ENCODE assay signal across 21 cellular contexts in genomic region chr19:35751839-35752745, GRCh38. TPM values are rescaled to one million over a fixed set of nuclear protein-coding genes. Genes with fewer than 3 reads are reported as not detected.
A peak's percentile ranks its signal among the peaks of the same experiment; 100 is the strongest.
DNase-seq lines count a peak whose midpoint lies in the region; TF ChIP-seq lines count a peak whose summit lies in the region.
"Had no signal": no experiment of that assay in that cellular context is flagged by ENCODE, and none has a peak within 500 bp of the region (broad histone marks: within the 10 kb centered on the region; RNA-seq: fewer than 3 reads in every experiment).

No MANE protein-coding gene starts in this region.

- H3K9ac ChIP-seq in BLaER1 treated with 17β-estradiol and CSF1 and Interleukin-3, amounts not matched to agents 10 nM and 100 nM, result peak overlapping the region in 7 of 11 experiments; percentile 8 to 43 (median 31); a peak in 7 of 22 replicates
- peak overlapping the region in 1 of 3 donors; percentile 81 for H3K9ac ChIP-seq in skeletal muscle tissue (ENCODE audit: low read depth in 1 of 3, low read length in 3 of 3)
- H3K9ac ChIP-seq: KMS-11 had no signal

- peak overlapping the region in 1 of 11 experiments; percentile 4; a peak in 1 of 22 replicates for H3K4me2 ChIP-seq in BLaER1 treated with 17β-estradiol and CSF1 and Interleukin-3, amounts not matched to agents 10 nM and 100 nM
- H3K4me2 ChIP-seq: KMS-11 had no signal

- H3K27me3 ChIP-seq in BLaER1 treated with 17β-estradiol and CSF1 and Interleukin-3, amounts not matched to agents 10 nM and 100 nM, result peaks cover 0 to 14% (median 10%) of the 10 kb centered on the region in 11 experiments; a peak in 12 of 22 replicates
- no peaks in the 10 kb centered on the region for H3K27me3 ChIP-seq in skeletal muscle tissue (ENCODE audit: control insufficient read depth in 3 of 3, insufficient read depth in 3 of 3, low read length in 3 of 3)

- H3K9me3 ChIP-seq in BLaER1 treated with 17β-estradiol and CSF1 and Interleukin-3, amounts not matched to agents 10 nM and 100 nM (replicated peaks in 1 of 11), result no peaks in the 10 kb centered on the region
- H3K9me3 ChIP-seq in skeletal muscle tissue (ENCODE audit: control insufficient read depth in 3 of 3, low read length in 3 of 3), result no peaks in the 10 kb centered on the region

- TF ChIP-seq CTCF in fibroblast of the aortic adventitia (IDR thresholded peaks at IDR 0.05; ENCODE audit: insufficient read depth, low read length), result no peak

- peak; percentile 26 for DNase-seq in activated CD4-positive, CD25-positive, alpha-beta regulatory T cell treated with anti-CD3 and anti-CD28 coated beads, Interleukin-2, amount 50 U/mL, for 72 hours
- no peak for DNase-seq in activated CD4-positive, CD25-positive, alpha-beta regulatory T cell (lab: John Stamatoyannopoulos, UW)
- DNase-seq in fibroblast of the aortic adventitia (ENCODE audit: low read depth) (peak; percentile 24), cerebellum (ENCODE audit: low spot score) (no peak), A172 (ENCODE audit: low spot score) (no peak), pons (ENCODE audit: low spot score) (no peak)
- DNase-seq: Calu3; CD4-positive, alpha-beta memory T cell; EL; GOT3; MV-4-11; NCI-H1694 treated with DMSO at 0.1 percent for 48 hours; NCI-H2107; NCI-H510A; NCI-H748 treated with DMSO at 0.1 percent for 48 hours; NK-92 treated with Interleukin-12 subunit alpha and Interleukin-12 subunit beta, amount 100 ng/mL, for 24 hours; SHP77 treated with DMSO at 0.1 percent for 48 hours had no signal

- peaks cover 0 to 12% (median 0%) of the 10 kb centered on the region in 11 experiments; a peak in 1 of 22 replicates for H4K20me1 ChIP-seq in BLaER1 treated with 17β-estradiol and CSF1 and Interleukin-3, amounts not matched to agents 10 nM and 100 nM

- peaks cover 34 to 52% (median 42%) of the 10 kb centered on the region in 10 experiments for H3K4me1 ChIP-seq in BLaER1 treated with 17β-estradiol and CSF1 and Interleukin-3, amounts not matched to agents 10 nM and 100 nM
- peaks cover 34 to 51% (median 42%) of the 10 kb centered on the region in 3 donors for H3K4me1 ChIP-seq in skeletal muscle tissue (ENCODE audit: control insufficient read depth in 3 of 3, insufficient read depth in 3 of 3, low read length in 3 of 3)

- no peak overlapping the region for H3K27ac ChIP-seq in BLaER1 treated with 17β-estradiol and CSF1 and Interleukin-3, amounts not matched to agents 10 nM and 100 nM
- H3K27ac ChIP-seq in skeletal muscle tissue (ENCODE audit: low read depth, low read length), result peak overlapping the region; percentile 26
- H3K27ac ChIP-seq: KMS-11 had no signal

- peaks cover 17 to 44% (median 37%) of the 10 kb centered on the region in 11 experiments for H3K36me3 ChIP-seq in BLaER1 treated with 17β-estradiol and CSF1 and Interleukin-3, amounts not matched to agents 10 nM and 100 nM
- peaks cover 16 to 22% (median 19%) of the 10 kb centered on the region in 3 donors for H3K36me3 ChIP-seq in skeletal muscle tissue (ENCODE audit: control insufficient read depth in 3 of 3, insufficient read depth in 3 of 3, low read length in 3 of 3)

- H3K4me3 ChIP-seq in BLaER1 treated with 17β-estradiol and CSF1 and Interleukin-3, amounts not matched to agents 10 nM and 100 nM, result no peak overlapping the region
- H3K4me3 ChIP-seq in fibroblast of the aortic adventitia (ENCODE audit: low read depth, low read length) (no peak overlapping the region), skeletal muscle tissue (ENCODE audit: low read length in 3 of 3) (no peak overlapping the region)

RNA-seq across cellular contexts. Expression of gene LIN37, which starts 3.7 kb away (rescaled TPM):
- total RNA-seq in fibroblast of the aortic adventitia (ENCODE audit: low replicate concordance), result 5.4 and 15.3 TPM in 2 replicates
- 3.1 TPM for total RNA-seq in skeletal muscle tissue
- total RNA-seq in cerebellum, result 11.1 TPM
- 13.8 and 16.4 TPM in 2 replicates for total RNA-seq in A172 (2014; rRNA removed; shearing (Covaris generic))

RNA-seq across cellular contexts. Expression of gene HSPB6, which starts 4.7 kb away (rescaled TPM):
- total RNA-seq in fibroblast of the aortic adventitia (ENCODE audit: low replicate concordance) (297 and 713 TPM in 2 replicates), skeletal muscle tissue (52.7 TPM), cerebellum (not detected)
- total RNA-seq in A172 (2014; rRNA removed; shearing (Covaris generic)), result 0.07 and 0.72 TPM in 2 replicates
- total RNA-seq: B cell; CD4-positive, alpha-beta memory T cell had no signal

RNA-seq across cellular contexts. Expression of gene PROSER3, which starts 5.9 kb away (rescaled TPM):
- total RNA-seq in fibroblast of the aortic adventitia (ENCODE audit: low replicate concordance), result 4.5 and 10.8 TPM in 2 replicates
- 1.0 TPM for total RNA-seq in skeletal muscle tissue
- 6.4 TPM for total RNA-seq in cerebellum
- 5.7 and 7.0 TPM in 2 replicates for total RNA-seq in A172 (2014; rRNA removed; shearing (Covaris generic))

RNA-seq across cellular contexts. Expression of gene PSENEN, which starts 6.6 kb away (rescaled TPM):
- total RNA-seq in fibroblast of the aortic adventitia (ENCODE audit: low replicate concordance), result 14.7 and 19.5 TPM in 2 replicates
- total RNA-seq in skeletal muscle tissue, result 7.8 TPM
- 11.3 TPM for total RNA-seq in cerebellum
- 37.1 and 40.9 TPM in 2 replicates for total RNA-seq in A172 (2014; rRNA removed; shearing (Covaris generic))

RNA-seq across cellular contexts. Expression of gene U2AF1L4, which starts 6.9 kb away (rescaled TPM):
- total RNA-seq in fibroblast of the aortic adventitia (ENCODE audit: low replicate concordance), result 5.8 and 7.1 TPM in 2 replicates
- 3.7 TPM for total RNA-seq in skeletal muscle tissue
- total RNA-seq in cerebellum, result 8.6 TPM
- 6.9 and 18.0 TPM in 2 replicates for total RNA-seq in A172 (2014; rRNA removed; shearing (Covaris generic))

Comparison
In these comparisons a context has a peak if more than half of its experiments do, and no peak if none do; other contexts are left out.
1. DNase-seq: peak in activated CD4-positive, CD25-positive, alpha-beta regulatory T cell treated with anti-CD3 and anti-CD28 coated beads, Interleukin-2, amount 50 U/mL, for 72 hours (single experiment) and fibroblast of the aortic adventitia (single experiment); none in activated CD4-positive, CD25-positive, alpha-beta regulatory T cell (0 of 4), cerebellum (single experiment), A172 (single experiment) and pons (single experiment).
2. RNA of gene HSPB6, which starts 4.7 kb away (total RNA-seq): 297 to 713 TPM in fibroblast of the aortic adventitia and 52.7 TPM in skeletal muscle tissue (single experiment); not detected in cerebellum (single experiment) and 0.07 to 0.72 TPM in A172; every median in the first group is over 10 times any median in the second.